22 cellular contexts compared by ENCODE assay signal in the genomic region with DNA sequence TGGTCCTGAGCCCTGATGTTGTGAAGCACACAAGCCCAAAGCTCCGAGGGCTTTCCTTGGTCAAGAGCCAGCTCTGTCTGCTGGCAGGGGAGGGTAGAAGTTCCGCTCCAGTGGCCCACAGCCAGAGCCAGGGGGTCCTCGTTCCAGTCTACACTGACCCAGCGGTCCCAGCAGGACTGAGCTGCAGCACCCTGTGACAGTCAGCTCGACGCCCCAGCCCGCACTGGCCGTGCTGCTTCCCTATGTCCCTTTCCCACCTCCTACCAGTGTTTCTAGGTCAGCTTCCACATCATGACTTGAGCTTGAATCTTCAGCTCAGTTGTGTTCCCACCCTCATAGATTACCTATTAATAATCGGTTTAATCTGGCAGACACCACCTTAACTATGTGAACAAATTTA.
"Had no signal": no experiment of that assay in that cellular context is flagged by ENCODE, and none has a peak within 500 bp of the region (broad histone marks: within the 10 kb centered on the region; RNA-seq: fewer than 3 reads in every experiment).

No MANE protein-coding gene starts in this region.

- H3K36me3 Mint-ChIP-seq: immature natural killer cell, mesothelial cell of epicardium had no signal

- ATAC-seq: foreskin keratinocyte, gastroesophageal sphincter, heart left ventricle, left cardiac atrium, left lung, left ventricle myocardium superior, lower lobe of right lung, mucosa of descending colon had no signal

- H3K4me3 ChIP-seq: coronary artery, dorsolateral prefrontal cortex, esophagus muscularis mucosa, gastroesophageal sphincter, heart left ventricle, hepatocyte, left lung, lower lobe of right lung, mucosa of descending colon had no signal

- H3K27ac ChIP-seq: coronary artery, dorsolateral prefrontal cortex, esophagus muscularis mucosa, foreskin keratinocyte, gastroesophageal sphincter, heart left ventricle, hepatocyte, left lung, lower lobe of right lung had no signal

- DNase-seq: dermis blood vessel endothelial cell; dorsolateral prefrontal cortex; effector CD4-positive, alpha-beta T cell; effector memory CD4-positive, alpha-beta T cell; foreskin keratinocyte; heart left ventricle; hypothalamus; immature natural killer cell; islet precursor cell; kidney; kidney glomerular epithelial cell; left cardiac atrium; left ventricle myocardium superior; lower lobe of right lung; mesenchymal stem cell; mucosa of descending colon had no signal

- H3K9me3 ChIP-seq: esophagus muscularis mucosa, gastroesophageal sphincter, heart left ventricle, left lung, lower lobe of right lung, mucosa of descending colon had no signal

- H3K27me3 ChIP-seq: heart left ventricle, left lung had no signal

- H3K36me3 ChIP-seq: esophagus muscularis mucosa, gastroesophageal sphincter, heart left ventricle, left lung, lower lobe of right lung had no signal

- H3K4me3 Mint-ChIP-seq: immature natural killer cell, mesothelial cell of epicardium had no signal

- H3K9me3 Mint-ChIP-seq: immature natural killer cell, mesothelial cell of epicardium had no signal

- H3K27ac Mint-ChIP-seq: immature natural killer cell, mesothelial cell of epicardium had no signal

- H3K4me1 ChIP-seq: foreskin keratinocyte, gastroesophageal sphincter, heart left ventricle, lower lobe of right lung had no signal

- H3K4me1 Mint-ChIP-seq: immature natural killer cell had no signal
